17 cellular contexts compared by ENCODE assay signal in genomic region chr1:186178426-186179043, GRCh38.
A peak's percentile ranks its signal among the peaks of the same experiment; 100 is the strongest.
DNase-seq lines count a peak whose midpoint lies in the region; ATAC-seq and TF ChIP-seq lines count a peak whose summit lies in the region.
"Had no signal": no experiment of that assay in that cellular context is flagged by ENCODE, and none has a peak within 500 bp of the region (broad histone marks: within the 10 kb centered on the region; RNA-seq: fewer than 3 reads in every experiment).

No MANE protein-coding gene starts in this region.

- CTCF ChIA-PET in PC-9 (lab: Charles Lee), result no interaction called here

- intact Hi-C loops in PC-9 (cut with micrococcal nuclease; ENCODE audit: unreplicated experiment), result no loop called here

- H3K4me2 ChIP-seq in OCI-LY1 (ENCODE audit: low read length), result peak overlapping the region; percentile 56
- no peak overlapping the region for H3K4me2 ChIP-seq in PC-9
- H3K4me2 ChIP-seq: hepatocyte had no signal

- peaks cover 31% of the 10 kb centered on the region for H3K4me1 ChIP-seq in OCI-LY1 (ENCODE audit: insufficient read depth, low read length, severe bottlenecking)
- peaks cover 11% of the 10 kb centered on the region for H3K4me1 ChIP-seq in PC-9 (replicated peaks; ENCODE audit: insufficient read depth)
- H3K4me1 ChIP-seq: right atrium auricular region had no signal

- BruUV-seq in PC-9 (replicated peaks; lab: Mats Ljungman, UMichigan), result no TSS peak

- POLR2A ChIA-PET in PC-9 (lab: Charles Lee; ENCODE audit: unreplicated experiment), result interaction anchor here (0.6 kb wide), 1 partner anchor 9 kb away, joined by 3 read pairs; no protein-coding TSS in a partner anchor

- H3K9me2 ChIP-seq in OCI-LY1 (ENCODE audit: low read depth, low read length), result no peaks in the 10 kb centered on the region
- H3K9me2 ChIP-seq in PC-9 (ENCODE audit: insufficient read depth), result no peaks in the 10 kb centered on the region

- TF ChIP-seq CTCF in OCI-LY1 (IDR thresholded peaks at IDR 0.05; ENCODE audit: low read length), result no peak
- no peak for TF ChIP-seq CTCF in PC-9 (conservative IDR thresholded peaks at IDR 0.05)

- no peaks in the 10 kb centered on the region for H4K20me1 ChIP-seq in OCI-LY1 (ENCODE audit: insufficient read depth, low read length)
- H4K20me1 ChIP-seq in PC-9 (ENCODE audit: insufficient read depth), result no peaks in the 10 kb centered on the region

- H3K9me3 ChIP-seq in OCI-LY1 (ENCODE audit: low read length) (no peaks in the 10 kb centered on the region), PC-9 (ENCODE audit: insufficient read depth, low read depth) (no peaks in the 10 kb centered on the region)
- H3K9me3 ChIP-seq: right atrium auricular region had no signal

- H3K27ac ChIP-seq in OCI-LY1 (ENCODE audit: low read depth, low read length, poor library complexity, severe bottlenecking) (no peak overlapping the region), PC-9 (no peak overlapping the region), caudate nucleus (ENCODE audit: low read depth, low read length) (no peak overlapping the region)
- H3K27ac ChIP-seq: hepatocyte, HL-60, right atrium auricular region had no signal

- H3K27me3 ChIP-seq in OCI-LY1 (ENCODE audit: insufficient read depth, low read length) (no peaks in the 10 kb centered on the region), PC-9 (ENCODE audit: insufficient read depth, low read depth) (no peaks in the 10 kb centered on the region)
- H3K27me3 ChIP-seq: hepatocyte, right atrium auricular region had no signal

- H3K4me3 ChIP-seq in OCI-LY1 (ENCODE audit: low read depth, low read length, poor library complexity, severe bottlenecking) (peak overlapping the region; percentile 26), PC-9 (no peak overlapping the region)
- H3K4me3 ChIP-seq: hepatocyte, right atrium auricular region had no signal

- H3F3A ChIP-seq in OCI-LY1 (ENCODE audit: insufficient read depth, low read length) (no peaks in the 10 kb centered on the region), PC-9 (ENCODE audit: insufficient read depth, low read depth) (peaks cover 11% of the 10 kb centered on the region; the same call in 1 of the 2 replicates)

- no peak overlapping the region for H3K9ac ChIP-seq in OCI-LY1 (ENCODE audit: low read length)

- peak overlapping the region; percentile 67; the same call in 1 of the 2 replicates for H2AFZ ChIP-seq in OCI-LY1 (ENCODE audit: low read length)
- H2AFZ ChIP-seq in PC-9, result no peak overlapping the region
- H2AFZ ChIP-seq: hepatocyte had no signal

- H3K79me2 ChIP-seq in OCI-LY1 (ENCODE audit: insufficient read depth, low read length), result no peaks in the 10 kb centered on the region
- H3K79me2 ChIP-seq in PC-9 (ENCODE audit: low read depth), result no peaks in the 10 kb centered on the region
- H3K79me2 ChIP-seq: hepatocyte had no signal

- H3K36me3 ChIP-seq in OCI-LY1 (ENCODE audit: insufficient read depth, low read length) (no peaks in the 10 kb centered on the region), PC-9 (ENCODE audit: low read depth) (no peaks in the 10 kb centered on the region)
- H3K36me3 ChIP-seq: right atrium auricular region had no signal

- ATAC-seq in GM18861 (IDR thresholded peaks at IDR 0.05; ENCODE audit: unreplicated experiment) (peak; percentile 56), HG02938 (IDR thresholded peaks at IDR 0.05; ENCODE audit: unreplicated experiment) (peak; percentile 54)
- ATAC-seq: natural killer cell treated with Interleukin-12 subunit alpha and Interleukin-12 subunit beta and Interleukin-15 and Interleukin-18, amount 100 ng/mL, for 72 hours had no signal

- DNase-seq in kidney tubule cell (ENCODE audit: low spot score) (peak; percentile 42), PC-9 (no peak), NCI-H82 (lab: John Stamatoyannopoulos, UW) (no peak), caudate nucleus (lab: John Stamatoyannopoulos, UW) (no peak)
- DNase-seq: activated CD4-positive, CD25-positive, alpha-beta regulatory T cell treated with anti-CD3 and anti-CD28 coated beads, Interleukin-2, amount 50 U/mL, for 72 hours; activated naive CD8-positive, alpha-beta T cell treated with anti-CD3 and anti-CD28 coated beads, Interleukin-2, amount 10 ng/mL, durations not matched to agents 7 days and 5 days; CD4-positive, alpha-beta T cell; GDM1; NCI-H2081 treated with DMSO at 0.1 percent for 48 hours; stimulated activated naive CD4-positive, alpha-beta T cell had no signal
